In the genomic region with DNA sequence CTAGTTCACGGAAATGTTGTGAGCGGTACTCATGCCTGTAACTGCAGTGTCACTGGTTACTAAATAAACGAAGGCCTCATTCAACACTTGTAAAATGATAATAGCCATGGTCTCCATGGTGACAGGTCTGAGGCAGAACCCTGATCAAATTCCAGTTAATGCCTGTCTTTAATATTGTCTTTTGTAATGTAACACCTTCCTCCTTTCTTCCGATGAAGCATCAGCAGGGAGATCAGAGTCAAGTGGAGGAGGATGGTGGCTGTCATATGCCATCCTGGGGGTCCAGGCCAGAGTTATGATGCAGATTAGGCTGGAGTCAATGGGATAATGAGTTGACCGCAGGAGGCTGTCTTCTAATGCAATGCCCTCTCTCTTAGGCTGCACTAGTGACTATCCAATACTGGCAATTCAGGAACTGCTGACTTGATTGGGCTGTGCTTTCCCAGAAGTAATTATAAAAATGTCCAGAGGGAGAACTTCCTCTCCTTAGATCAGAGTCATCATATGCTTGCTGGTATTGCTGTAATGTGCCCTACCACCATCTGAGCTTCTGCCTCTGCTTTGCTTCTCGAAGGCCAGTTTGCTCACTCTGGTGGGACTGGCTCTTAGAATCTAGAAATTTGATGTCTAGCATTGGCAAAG, we compare ENCODE assay signal across 22 cellular contexts.
DNase-seq lines count a peak whose midpoint lies in the region; TF ChIP-seq lines count a peak whose summit lies in the region.
"Had no signal": no experiment of that assay in that cellular context is flagged by ENCODE, and none has a peak within 500 bp of the region (broad histone marks: within the 10 kb centered on the region; RNA-seq: fewer than 3 reads in every experiment).

No MANE protein-coding gene starts in this region.

- POLR2A ChIA-PET in OCI-LY7 (lab: Charles Lee), result no interaction called here

- CTCF ChIA-PET in OCI-LY7 (lab: Charles Lee; ENCODE audit: unreplicated experiment), result no interaction called here

- H3K27ac ChIP-seq in HUES64 (ENCODE audit: low read depth, low read length) (peak overlapping the region; percentile 43; the same call in 1 of the 2 replicates), neural cell (ENCODE audit: low read length) (peak overlapping the region; percentile 32), coronary artery (no peak overlapping the region), OCI-LY7 (ENCODE audit: low read depth, low read length, poor library complexity, severe bottlenecking) (no peak overlapping the region)
- H3K27ac ChIP-seq: brain microvascular endothelial cell, gastrocnemius medialis, parathyroid adenoma, spleen, thoracic aorta, WERI-Rb-1 had no signal

- H2AFZ ChIP-seq in neural cell (ENCODE audit: low read depth, low read length) (no peak overlapping the region), OCI-LY7 (ENCODE audit: low read length) (no peak overlapping the region)
- H2AFZ ChIP-seq: parathyroid adenoma had no signal

- no peaks in the 10 kb centered on the region for H3K36me3 ChIP-seq in HUES64 (ENCODE audit: insufficient read depth, low read length)
- no peaks in the 10 kb centered on the region for H3K36me3 ChIP-seq in neural cell (ENCODE audit: insufficient read depth, low read length)
- no peaks in the 10 kb centered on the region for H3K36me3 ChIP-seq in OCI-LY7 (ENCODE audit: insufficient read depth, low read length)
- H3K36me3 ChIP-seq: brain microvascular endothelial cell, gastrocnemius medialis, spleen, thoracic aorta, WERI-Rb-1 had no signal

- peaks cover 2% of the 10 kb centered on the region for H3K27me3 Mint-ChIP-seq in T-helper 2 cell treated with Interferon-gamma antibody and Interleukin-4, amounts not matched to agents 5 μg/mL and 100 μg/mL, for 36 hours (ENCODE audit: low read depth)

- H3K4me2 ChIP-seq in neural cell (ENCODE audit: low read length), result peak overlapping the region; percentile 13
- H3K4me2 ChIP-seq in OCI-LY7 (ENCODE audit: low read length), result no peak overlapping the region

- WGBS in HUES64, result 81% methylated on average over 5 of the region's 6 CpGs

- no peaks in the 10 kb centered on the region for H3K79me2 ChIP-seq in neural cell (replicated peaks; ENCODE audit: insufficient read depth, low read length)
- H3K79me2 ChIP-seq in OCI-LY7 (ENCODE audit: insufficient read depth, low read depth, low read length), result no peaks in the 10 kb centered on the region
- H3K79me2 ChIP-seq: parathyroid adenoma had no signal

- no TSS peak for BruUV-seq in OCI-LY7 (replicated peaks; lab: Mats Ljungman, UMichigan)

- TF ChIP-seq CTCF in neural cell (IDR thresholded peaks at IDR 0.05; ENCODE audit: poor library complexity, severe bottlenecking) (no peak), coronary artery (IDR thresholded peaks at IDR 0.05) (no peak), OCI-LY7 (conservative IDR thresholded peaks at IDR 0.05; ENCODE audit: low read length) (no peak)

- peak; percentile 43 for TF ChIP-seq EP300 in neural cell (conservative IDR thresholded peaks at IDR 0.05; ENCODE audit: poor library complexity, severe bottlenecking)

- H3K27ac Mint-ChIP-seq in T-helper 2 cell treated with Interferon-gamma antibody and Interleukin-4, amounts not matched to agents 5 μg/mL and 100 μg/mL, for 36 hours, result no peak overlapping the region
- H3K27ac Mint-ChIP-seq: activated CD8-positive, alpha-beta T cell treated with anti-CD3 and anti-CD28 coated beads for 36 hours; activated naive CD8-positive, alpha-beta T cell treated with anti-CD3 and anti-CD28 coated beads for 36 hours; activated T-cell treated with anti-CD3 and anti-CD28 coated beads, Interleukin-2, amount 50 U/mL, for 72 hours; naive B cell had no signal

- intact Hi-C loops in OCI-LY7 (cut with micrococcal nuclease; ENCODE audit: unreplicated experiment), result no loop called here

- H3K4me1 ChIP-seq in HUES64 (ENCODE audit: insufficient read depth, low read length), result peaks cover 20% of the 10 kb centered on the region
- H3K4me1 ChIP-seq in OCI-LY7 (ENCODE audit: insufficient read depth, low read length, poor library complexity, severe bottlenecking), result no peaks in the 10 kb centered on the region
- H3K4me1 ChIP-seq: Caco-2, gastrocnemius medialis, parathyroid adenoma, spleen had no signal

- H3K4me1 Mint-ChIP-seq in T-helper 2 cell treated with Interferon-gamma antibody and Interleukin-4, amounts not matched to agents 5 μg/mL and 100 μg/mL, for 36 hours (ENCODE audit: low read depth), result no peaks in the 10 kb centered on the region
- H3K4me1 Mint-ChIP-seq: activated naive CD8-positive, alpha-beta T cell treated with anti-CD3 and anti-CD28 coated beads for 36 hours; naive B cell had no signal

- H3F3A ChIP-seq in neural cell (ENCODE audit: insufficient read depth, low read length, poor library complexity, severe bottlenecking), result no peaks in the 10 kb centered on the region

- H3K9me2 ChIP-seq in neural cell (ENCODE audit: insufficient read depth, low read length), result no peaks in the 10 kb centered on the region
- no peaks in the 10 kb centered on the region for H3K9me2 ChIP-seq in OCI-LY7 (ENCODE audit: insufficient read depth, low read length)

- no peaks in the 10 kb centered on the region for H3K36me3 Mint-ChIP-seq in T-helper 2 cell treated with Interferon-gamma antibody and Interleukin-4, amounts not matched to agents 5 μg/mL and 100 μg/mL, for 36 hours (ENCODE audit: low read depth)
- H3K36me3 Mint-ChIP-seq: activated naive CD8-positive, alpha-beta T cell treated with anti-CD3 and anti-CD28 coated beads for 36 hours; naive B cell had no signal

- no peak overlapping the region for H3K9ac ChIP-seq in HUES64 (ENCODE audit: low read depth, low read length)
- no peak overlapping the region for H3K9ac ChIP-seq in neural cell (ENCODE audit: low read length)
- H3K9ac ChIP-seq: parathyroid adenoma had no signal

- H3K9me3 ChIP-seq in HUES64 (ENCODE audit: insufficient read depth, low read depth, low read length) (peaks cover 3% of the 10 kb centered on the region; the same call in 1 of the 2 replicates), neural cell (ENCODE audit: low read length) (no peaks in the 10 kb centered on the region), OCI-LY7 (ENCODE audit: low read length) (no peaks in the 10 kb centered on the region)
- H3K9me3 ChIP-seq: Caco-2, gastrocnemius medialis, spleen, thoracic aorta had no signal

- DNase-seq in NCI-H2029 treated with DMSO at 0.1 percent for 48 hours (lab: John Stamatoyannopoulos, UW) (peak; percentile 75), NCI-H69 (lab: John Stamatoyannopoulos, UW) (peak; percentile 58), coronary artery (ENCODE audit: low spot score) (no peak), cerebellar cortex (ENCODE audit: low spot score) (no peak), OCI-LY7 (ENCODE audit: low spot score) (no peak)
- no peak for DNase-seq in T-helper 2 cell treated with Interferon-gamma antibody and Interleukin-4, amounts not matched to agents 5 μg/mL and 100 μg/mL, for 36 hours (ENCODE audit: low spot score)
- DNase-seq: activated CD8-positive, alpha-beta T cell treated with anti-CD3 and anti-CD28 coated beads for 36 hours; activated naive CD8-positive, alpha-beta T cell treated with anti-CD3 and anti-CD28 coated beads for 36 hours; activated T-cell treated with anti-CD3 and anti-CD28 coated beads, Interleukin-2, amount 50 U/mL, for 72 hours; brain microvascular endothelial cell; gastrocnemius medialis; GDM1; naive B cell; RPMI8226; spleen; WERI-Rb-1 had no signal

- no peak overlapping the region for H3K4me3 Mint-ChIP-seq in T-helper 2 cell treated with Interferon-gamma antibody and Interleukin-4, amounts not matched to agents 5 μg/mL and 100 μg/mL, for 36 hours
- H3K4me3 Mint-ChIP-seq: activated CD8-positive, alpha-beta T cell treated with anti-CD3 and anti-CD28 coated beads for 36 hours; activated naive CD8-positive, alpha-beta T cell treated with anti-CD3 and anti-CD28 coated beads for 36 hours; activated T-cell treated with anti-CD3 and anti-CD28 coated beads, Interleukin-2, amount 50 U/mL, for 72 hours; naive B cell had no signal

- no peak overlapping the region for H3K4me3 ChIP-seq in HUES64 (ENCODE audit: low read length)
- H3K4me3 ChIP-seq in neural cell (ENCODE audit: low read length), result peak overlapping the region; percentile 37
- no peak overlapping the region for H3K4me3 ChIP-seq in coronary artery
- H3K4me3 ChIP-seq in OCI-LY7 (ENCODE audit: low read depth, low read length, poor library complexity, severe bottlenecking), result no peak overlapping the region
- H3K4me3 ChIP-seq: gastrocnemius medialis, lung, spleen, thoracic aorta had no signal

- H3K9me3 Mint-ChIP-seq in T-helper 2 cell treated with Interferon-gamma antibody and Interleukin-4, amounts not matched to agents 5 μg/mL and 100 μg/mL, for 36 hours, result no peaks in the 10 kb centered on the region
- H3K9me3 Mint-ChIP-seq: activated CD8-positive, alpha-beta T cell treated with anti-CD3 and anti-CD28 coated beads for 36 hours; activated naive CD8-positive, alpha-beta T cell treated with anti-CD3 and anti-CD28 coated beads for 36 hours; activated T-cell treated with anti-CD3 and anti-CD28 coated beads, Interleukin-2, amount 50 U/mL, for 72 hours had no signal

- H3K27me3 ChIP-seq in HUES64 (ENCODE audit: insufficient read depth, low read length) (no peaks in the 10 kb centered on the region), neural cell (ENCODE audit: insufficient read depth, low read depth, low read length) (no peaks in the 10 kb centered on the region)
- H3K27me3 ChIP-seq: brain microvascular endothelial cell, gastrocnemius medialis had no signal

- H4K20me1 ChIP-seq in neural cell (ENCODE audit: insufficient read depth) (no peaks in the 10 kb centered on the region), OCI-LY7 (ENCODE audit: insufficient read depth, low read length) (no peaks in the 10 kb centered on the region)

- no peak for TF ChIP-seq RAD21 in neural cell (conservative IDR thresholded peaks at IDR 0.05)

TF ChIP-seq in neural cell, 6 proteins besides CTCF, POLR2A, EP300 and RAD21 (continues in another document):
- no peak for TF ChIP-seq MXI1 (conservative IDR thresholded peaks at IDR 0.05; ENCODE audit: poor library complexity, severe bottlenecking)
- no peak for TF ChIP-seq EZH2 (IDR thresholded peaks at IDR 0.05; ENCODE audit: borderline replicate concordance, insufficient read depth, low read length, poor library complexity, severe bottlenecking)
- peak; percentile 40 for TF ChIP-seq POLR2AphosphoS5 (IDR thresholded peaks at IDR 0.05)

Comparison
In these comparisons a context has a peak if more than half of its experiments do, and no peak if none do; other contexts are left out.
1. H3K27ac ChIP-seq: peak in HUES64 (single experiment) and neural cell (single experiment); none in coronary artery (0 of 2) and OCI-LY7 (single experiment).
2. DNase-seq: peak in NCI-H2029 treated with DMSO at 0.1 percent for 48 hours (single experiment) and NCI-H69 (single experiment); none in coronary artery (single experiment), cerebellar cortex (single experiment), T-helper 2 cell treated with Interferon-gamma antibody and Interleukin-4, amounts not matched to agents 5 μg/mL and 100 μg/mL, for 36 hours (single experiment) and OCI-LY7 (single experiment).